8 cellular contexts compared by ENCODE assay signal in genomic region chr2:98518106-98518505, GRCh38.
DNase-seq lines count a peak whose midpoint lies in the region; ATAC-seq, FAIRE-seq and TF ChIP-seq lines count a peak whose summit lies in the region.

No MANE protein-coding gene starts in this region.

- H3K9me3 ChIP-seq in heart left ventricle = no peaks in the 10 kb centered on the region
- no peaks in the 10 kb centered on the region for H3K9me3 ChIP-seq in neuronal stem cell (replicated peaks in 1 of 2; ENCODE audit: control insufficient read depth in 2 of 2, insufficient read depth in 1 of 2, low read depth in 1 of 2, low read length in 2 of 2)

- 63 to 76% (median 69%) methylated on average over 4 of the region's 4 CpGs for WGBS in heart left ventricle, 4 donors
- no CpG with 5 or more reads among the region's 4 CpGs for WGBS in neuronal stem cell (ENCODE audit: extremely low coverage in 2 of 2, insufficient read length in 2 of 2, insufficient replicate concordance in 1 of 2), 2 donors

- H2AK5ac ChIP-seq in neuronal stem cell (ENCODE audit: low read depth, low read length) = no peak overlapping the region

- no peak overlapping the region for H3K4me3 Mint-ChIP-seq in activated T-cell treated with anti-CD3 and anti-CD28 coated beads, Interleukin-2, amount 50 U/mL, for 24 hours

- no peak overlapping the region for H4K8ac ChIP-seq in neuronal stem cell (ENCODE audit: low read depth, low read length)

- TF ChIP-seq POLR2A in heart left ventricle (IDR thresholded peaks at IDR 0.05) = no peak

- DNase-seq in D721Med (ENCODE audit: insufficient read length, low spot score) (no peak), MV-4-11 (lab: John Stamatoyannopoulos, UW) (peak; percentile 21), heart left ventricle (no peak), neuronal stem cell (ENCODE audit: low spot score) (no peak), COR-L47 (lab: John Stamatoyannopoulos, UW) (no peak)
- peak; percentile 71 for DNase-seq in activated T-cell treated with anti-CD3 and anti-CD28 coated beads, Interleukin-2, amount 50 U/mL, for 24 hours
- peak; percentile 19 to 24 for DNase-seq in stimulated activated CD4-positive, alpha-beta T cell treated with anti-CD3 and anti-CD28 coated beads, Interleukin-2, amount 100 ng/mL, for 48 hours

- no peak overlapping the region for H3K4me2 ChIP-seq in neuronal stem cell (ENCODE audit: insufficient read depth, low read length, poor library complexity, severe bottlenecking)

- no peak overlapping the region for H3K9ac ChIP-seq in neuronal stem cell (ENCODE audit: low read depth, low read length, poor library complexity)

- no peak overlapping the region for H3K14ac ChIP-seq in neuronal stem cell (ENCODE audit: low read length)

- H3K27ac ChIP-seq in heart left ventricle (peak overlapping the region in 1 of 12 donors; percentile 44), neuronal stem cell (replicated peaks; ENCODE audit: low read length) (no peak overlapping the region)

- H3K36me3 ChIP-seq in heart left ventricle (peaks cover 0 to 31% (median 9%) of the 10 kb centered on the region in 9 donors), neuronal stem cell (replicated peaks in 1 of 2; ENCODE audit: control insufficient read depth in 2 of 2, insufficient read depth in 2 of 2, low read length in 2 of 2) (peaks cover 5 to 13% of the 10 kb centered on the region in 2 donors)

- no peaks in the 10 kb centered on the region for H3K9me3 Mint-ChIP-seq in activated T-cell treated with anti-CD3 and anti-CD28 coated beads, Interleukin-2, amount 50 U/mL, for 24 hours

- peaks cover 58% of the 10 kb centered on the region for H3K4me1 Mint-ChIP-seq in activated T-cell treated with anti-CD3 and anti-CD28 coated beads, Interleukin-2, amount 50 U/mL, for 24 hours (ENCODE audit: low read depth)

- intact Hi-C loops in heart left ventricle (cut with DNase I) = loop anchor here in 9 of 10 donors (1.0 to 10.0 kb wide), 6 partner anchors 71 to 106 kb away; no protein-coding TSS in a partner anchor

- H3K4me1 ChIP-seq in heart left ventricle = peaks cover 0 to 47% (median 17%) of the 10 kb centered on the region in 12 donors
- H3K4me1 ChIP-seq in neuronal stem cell (ENCODE audit: control insufficient read depth in 2 of 2, insufficient read depth in 1 of 2, low read depth in 1 of 2, low read length in 2 of 2) = peaks cover 0 to 6% of the 10 kb centered on the region in 2 donors

- H2AFZ ChIP-seq in neuronal stem cell (ENCODE audit: low read length) = no peak overlapping the region

- no peak overlapping the region for H2BK5ac ChIP-seq in neuronal stem cell (ENCODE audit: low read length)

- no peak overlapping the region for H3K4ac ChIP-seq in neuronal stem cell (ENCODE audit: low read length)

- H4K91ac ChIP-seq in neuronal stem cell (ENCODE audit: low read depth, low read length, poor library complexity) = no peak overlapping the region

- peak in 3 of 4 donors; percentile 56 to 69 (median 61) for ATAC-seq in heart left ventricle
- no peak for ATAC-seq in GM18907 (IDR thresholded peaks at IDR 0.05; ENCODE audit: unreplicated experiment)

- H2BK120ac ChIP-seq in neuronal stem cell (ENCODE audit: low read depth, low read length) = no peak overlapping the region

- peak; percentile 45 for TF ChIP-seq CTCF in D721Med (IDR thresholded peaks at IDR 0.05; ENCODE audit: insufficient read depth, missing control alignments)
- peak in 11 of 12 donors; percentile 27 to 61 (median 54) for TF ChIP-seq CTCF in heart left ventricle (IDR thresholded peaks at IDR 0.05)

- no peaks in the 10 kb centered on the region for H3K27me3 Mint-ChIP-seq in activated T-cell treated with anti-CD3 and anti-CD28 coated beads, Interleukin-2, amount 50 U/mL, for 24 hours

- no peak overlapping the region for H3K27ac Mint-ChIP-seq in activated T-cell treated with anti-CD3 and anti-CD28 coated beads, Interleukin-2, amount 50 U/mL, for 24 hours

- no peak overlapping the region for H3K23ac ChIP-seq in neuronal stem cell (ENCODE audit: low read depth, low read length, poor library complexity)

- H2BK15ac ChIP-seq in neuronal stem cell (ENCODE audit: low read length) = no peak overlapping the region

- peaks cover 36% of the 10 kb centered on the region for H3K36me3 Mint-ChIP-seq in activated T-cell treated with anti-CD3 and anti-CD28 coated beads, Interleukin-2, amount 50 U/mL, for 24 hours (ENCODE audit: low read depth)

- H3K4me3 ChIP-seq in heart left ventricle (no peak overlapping the region), neuronal stem cell (ENCODE audit: low read length in 2 of 2) (no peak overlapping the region)

- no peak overlapping the region for H2BK12ac ChIP-seq in neuronal stem cell (ENCODE audit: low read length)

- FAIRE-seq in D721Med (lab: Jason Lieb, UNC) = no peak

- H3K18ac ChIP-seq in neuronal stem cell (ENCODE audit: low read length) = no peak overlapping the region

- H3K79me1 ChIP-seq in neuronal stem cell (ENCODE audit: low read depth, low read length) = no peaks in the 10 kb centered on the region

- H3K27me3 ChIP-seq in heart left ventricle (no peaks in the 10 kb centered on the region), neuronal stem cell (ENCODE audit: control insufficient read depth in 3 of 3, insufficient read depth in 3 of 3, low read depth in 1 of 3, low read length in 3 of 3) (no peaks in the 10 kb centered on the region)

Comparison
In these comparisons a context has a peak if more than half of its experiments do, and no peak if none do; other contexts are left out.
1. DNase-seq: peak in MV-4-11 (single experiment), activated T-cell treated with anti-CD3 and anti-CD28 coated beads, Interleukin-2, amount 50 U/mL, for 24 hours (single experiment) and stimulated activated CD4-positive, alpha-beta T cell treated with anti-CD3 and anti-CD28 coated beads, Interleukin-2, amount 100 ng/mL, for 48 hours (2 of 2); none in D721Med (single experiment), heart left ventricle (0 of 5), neuronal stem cell (single experiment) and COR-L47 (single experiment).